ENCODE assay signal across 23 cellular contexts in the genomic region with DNA sequence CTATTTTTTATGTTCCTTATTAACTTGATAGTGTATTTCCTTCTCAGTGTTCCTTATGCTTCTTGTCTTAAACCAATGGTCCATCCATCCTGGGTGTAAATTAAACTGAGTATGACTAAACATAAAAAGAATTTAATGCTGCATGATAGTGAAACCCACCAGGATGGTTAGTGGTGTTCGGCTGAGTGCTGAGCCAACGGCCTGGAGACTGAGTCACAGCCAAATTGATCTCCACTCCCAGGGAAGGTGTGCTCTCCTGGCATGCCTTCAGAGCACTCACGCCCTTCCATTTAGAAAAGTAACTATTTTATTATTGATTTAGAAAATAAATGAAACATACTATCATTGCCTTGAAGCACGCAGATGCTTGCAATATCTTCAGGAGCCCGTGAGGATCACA. TPM values are rescaled to one million over a fixed set of nuclear protein-coding genes. Genes with fewer than 3 reads are reported as not detected.
"Had no signal": no experiment of that assay in that cellular context is flagged by ENCODE, and none has a peak within 500 bp of the region (broad histone marks: within the 10 kb centered on the region; RNA-seq: fewer than 3 reads in every experiment).

No MANE protein-coding gene starts in this region.

- DNase-seq: activated CD4-positive, alpha-beta T cell treated with anti-CD3 and anti-CD28 coated beads, Interleukin-2, amount 10 ng/mL, durations not matched to agents 7 days and 5 days; activated CD8-positive, alpha-beta T cell treated with anti-CD3 and anti-CD28 coated beads, Interleukin-2, amount 10 ng/mL, durations not matched to agents 7 days and 5 days; activated naive CD4-positive, alpha-beta T cell treated with anti-CD3 and anti-CD28 coated beads for 36 hours; activated T-cell treated with anti-CD3 and anti-CD28 coated beads, Interleukin-2, amount 50 U/mL, for 24 hours; brain microvascular endothelial cell; central memory CD4-positive, alpha-beta T cell; colonic mucosa; head of caudate nucleus; mesenchymal stem cell; mucosa of descending colon; naive thymus-derived CD4-positive, alpha-beta T cell; small intestine; stimulated activated CD4-positive, alpha-beta T cell treated with anti-CD3 and anti-CD28 coated beads, Interleukin-15, amount 100 ng/mL, for 24 hours; stimulated activated CD4-positive, alpha-beta T cell treated with anti-CD3 and anti-CD28 coated beads, Interleukin-2, amount 100 ng/mL, for 48 hours; stimulated activated naive CD8-positive, alpha-beta T cell treated with anti-CD3 and anti-CD28 coated beads, Interleukin-15, amount 100 ng/mL, for 72 hours; T-helper 1 cell; T-helper 9 cell had no signal

- H3K27me3 ChIP-seq: brain microvascular endothelial cell, colonic mucosa, neural progenitor cell had no signal

- H3K27ac ChIP-seq: brain microvascular endothelial cell, colonic mucosa, neural progenitor cell, prostate gland, suprapubic skin had no signal

- H3K36me3 ChIP-seq: brain microvascular endothelial cell, colonic mucosa, neural progenitor cell, prostate gland, suprapubic skin had no signal

- H3K4me3 ChIP-seq: colonic mucosa, mucosa of descending colon, neural progenitor cell, prostate gland, suprapubic skin had no signal

- ATAC-seq: activated CD4-positive, CD25-positive, alpha-beta regulatory T cell treated with anti-CD3 and anti-CD28 coated beads, Interleukin-2, amount 50 U/mL, for 24 hours; activated CD8-positive, alpha-beta T cell treated with anti-CD3 and anti-CD28 coated beads, Interleukin-2, amount 10 ng/mL, durations not matched to agents 7 days and 5 days; mucosa of descending colon; naive thymus-derived CD4-positive, alpha-beta T cell; stimulated activated naive CD8-positive, alpha-beta T cell treated with anti-CD3 and anti-CD28 coated beads, Interleukin-15, amount 100 ng/mL, for 72 hours had no signal

- H3K4me1 ChIP-seq: colonic mucosa, prostate gland had no signal

- H3K9me3 ChIP-seq: colonic mucosa, mucosa of descending colon, prostate gland, suprapubic skin had no signal

RNA-seq across cellular contexts. Expression of gene LOXL4, which starts 39.9 kb away (rescaled TPM):
- total RNA-seq: activated CD4-positive, alpha-beta T cell treated with anti-CD3 and anti-CD28 coated beads, Interleukin-2, amount 10 ng/mL, durations not matched to agents 7 days and 5 days; activated CD8-positive, alpha-beta T cell treated with anti-CD3 and anti-CD28 coated beads, Interleukin-2, amount 10 ng/mL, durations not matched to agents 7 days and 5 days; activated naive CD4-positive, alpha-beta T cell treated with anti-CD3 and anti-CD28 coated beads for 36 hours; activated T-helper 2 cell treated with anti-CD3 and anti-CD28 coated beads, Interferon-gamma antibody, Interleukin-2, Interleukin-4, amounts not matched to agents 10 μg/mL and 5 μg/mL and 100 μg/mL, durations not matched to agents 14 hours and 24 hours and 36 hours; frontal cortex; naive thymus-derived CD4-positive, alpha-beta T cell had no signal
